ENCODE assay signal across 35 cellular contexts in genomic region chr1:236736761-236737160, GRCh38. TPM values are rescaled to one million over a fixed set of nuclear protein-coding genes. Genes with fewer than 3 reads are reported as not detected.
"Had no signal": no experiment of that assay in that cellular context is flagged by ENCODE, and none has a peak within 500 bp of the region (broad histone marks: within the 10 kb centered on the region; RNA-seq: fewer than 3 reads in every experiment).

No MANE protein-coding gene starts in this region.

- H3K27ac ChIP-seq: Peyer's patch, VCaP had no signal

- H3K27me3 Mint-ChIP-seq: activated CD4-positive, alpha-beta memory T cell treated with anti-CD3 and anti-CD28 coated beads, Interleukin-2, amount 10 ng/mL, durations not matched to agents 7 days and 5 days; activated naive CD4-positive, alpha-beta T cell treated with anti-CD3 and anti-CD28 coated beads, Interleukin-2, amount 10 ng/mL, durations not matched to agents 7 days and 5 days; brain had no signal

- H3K4me3 Mint-ChIP-seq: activated CD4-positive, alpha-beta memory T cell treated with anti-CD3 and anti-CD28 coated beads, Interleukin-2, amount 10 ng/mL, durations not matched to agents 7 days and 5 days; activated CD8-positive, alpha-beta memory T cell treated with anti-CD3 and anti-CD28 coated beads, Interleukin-2, amount 10 ng/mL, durations not matched to agents 7 days and 5 days; activated naive CD4-positive, alpha-beta T cell treated with anti-CD3 and anti-CD28 coated beads, Interleukin-2, amount 10 ng/mL, durations not matched to agents 7 days and 5 days; activated naive CD8-positive, alpha-beta T cell; activated naive CD8-positive, alpha-beta T cell treated with anti-CD3 and anti-CD28 coated beads, Interleukin-2, amount 50 U/mL, for 24 hours; brain; central memory CD8-positive, alpha-beta T cell had no signal

- H3K4me1 ChIP-seq: Peyer's patch had no signal

- H3K36me3 ChIP-seq: Peyer's patch had no signal

- DNase-seq: activated CD4-positive, alpha-beta memory T cell treated with anti-CD3 and anti-CD28 coated beads, Interleukin-2, amount 10 ng/mL, durations not matched to agents 7 days and 5 days; activated CD4-positive, alpha-beta T cell treated with anti-CD3 and anti-CD28 coated beads for 1 hour; activated CD4-positive, alpha-beta T cell treated with anti-CD3 and anti-CD28 coated beads for 48 hours; activated CD4-positive, CD25-positive, alpha-beta regulatory T cell; activated CD8-positive, alpha-beta memory T cell treated with anti-CD3 and anti-CD28 coated beads for 24 hours; activated CD8-positive, alpha-beta memory T cell treated with anti-CD3 and anti-CD28 coated beads, Interleukin-2, amount 10 ng/mL, durations not matched to agents 7 days and 5 days; activated CD8-positive, alpha-beta memory T cell treated with anti-CD3 and anti-CD28 coated beads, Interleukin-2, amount 50 U/mL, for 48 hours; activated effector memory CD4-positive, alpha-beta T cell treated with Interleukin-2 at 50 U/mL for 16 hours; activated naive CD4-positive, alpha-beta T cell treated with anti-CD3 and anti-CD28 coated beads, Interleukin-2, amount 10 ng/mL, durations not matched to agents 7 days and 5 days; activated naive CD8-positive, alpha-beta T cell treated with anti-CD3 and anti-CD28 coated beads, Interleukin-2, amount 50 U/mL, for 24 hours; activated T-cell treated with anti-CD3 and anti-CD28 coated beads, Interleukin-2, amount 50 U/mL, for 48 hours; anterior cingulate cortex; Karpas-422; KBM-7; NCI-H1105; NCI-H1417 treated with DMSO at 0.1 percent for 48 hours; NCI-H187 treated with DMSO at 0.1 percent for 48 hours; NCI-H2081; NCI-H2171 treated with DMSO at 0.1 percent for 48 hours; NCI-H2227 treated with DMSO at 0.1 percent for 48 hours; NCI-H446; NCI-H524 treated with DMSO at 0.1 percent for 48 hours; NK-92 treated with Interleukin-12 subunit alpha and Interleukin-12 subunit beta, amount 100 ng/mL, for 24 hours; PC-3; Peyer's patch; RPMI8226; SW 1271; T-helper 1 cell; T-helper 2 cell; T-helper 9 cell had no signal

- H3K4me1 Mint-ChIP-seq: activated naive CD4-positive, alpha-beta T cell treated with anti-CD3 and anti-CD28 coated beads, Interleukin-2, amount 10 ng/mL, durations not matched to agents 7 days and 5 days; brain; central memory CD8-positive, alpha-beta T cell had no signal

- H3K27me3 ChIP-seq: Peyer's patch had no signal

- ATAC-seq: activated CD8-positive, alpha-beta memory T cell treated with anti-CD3 and anti-CD28 coated beads, Interleukin-2, amount 10 ng/mL, durations not matched to agents 7 days and 5 days; activated naive CD8-positive, alpha-beta T cell treated with anti-CD3 and anti-CD28 coated beads, Interleukin-2, amount 50 U/mL, for 24 hours; PC-3 had no signal

- H3K4me3 ChIP-seq: Peyer's patch had no signal

- H3K9me3 Mint-ChIP-seq: activated CD4-positive, alpha-beta memory T cell treated with anti-CD3 and anti-CD28 coated beads, Interleukin-2, amount 10 ng/mL, durations not matched to agents 7 days and 5 days; activated naive CD4-positive, alpha-beta T cell treated with anti-CD3 and anti-CD28 coated beads, Interleukin-2, amount 10 ng/mL, durations not matched to agents 7 days and 5 days; activated naive CD8-positive, alpha-beta T cell treated with anti-CD3 and anti-CD28 coated beads, Interleukin-2, amount 50 U/mL, for 24 hours; brain; central memory CD8-positive, alpha-beta T cell had no signal

- H3K27ac Mint-ChIP-seq: activated CD4-positive, alpha-beta memory T cell treated with anti-CD3 and anti-CD28 coated beads, Interleukin-2, amount 10 ng/mL, durations not matched to agents 7 days and 5 days; activated CD8-positive, alpha-beta memory T cell treated with anti-CD3 and anti-CD28 coated beads, Interleukin-2, amount 10 ng/mL, durations not matched to agents 7 days and 5 days; activated naive CD4-positive, alpha-beta T cell treated with anti-CD3 and anti-CD28 coated beads, Interleukin-2, amount 10 ng/mL, durations not matched to agents 7 days and 5 days; activated naive CD8-positive, alpha-beta T cell; activated naive CD8-positive, alpha-beta T cell treated with anti-CD3 and anti-CD28 coated beads, Interleukin-2, amount 50 U/mL, for 24 hours; brain had no signal

- H3K36me3 Mint-ChIP-seq: activated CD8-positive, alpha-beta memory T cell treated with anti-CD3 and anti-CD28 coated beads, Interleukin-2, amount 10 ng/mL, durations not matched to agents 7 days and 5 days; activated naive CD4-positive, alpha-beta T cell treated with anti-CD3 and anti-CD28 coated beads, Interleukin-2, amount 10 ng/mL, durations not matched to agents 7 days and 5 days; activated naive CD8-positive, alpha-beta T cell had no signal

- H3K9me3 ChIP-seq: Peyer's patch had no signal

RNA-seq across cellular contexts. Expression of gene ACTN2, which starts 50.5 kb away (rescaled TPM):
- total RNA-seq: activated CD4-positive, alpha-beta memory T cell treated with anti-CD3 and anti-CD28 coated beads, Interleukin-2, amount 10 ng/mL, durations not matched to agents 7 days and 5 days; activated CD8-positive, alpha-beta memory T cell treated with anti-CD3 and anti-CD28 coated beads, Interleukin-2, amount 10 ng/mL, durations not matched to agents 7 days and 5 days; MCF 10A; PC-3 had no signal
